2 cellular contexts compared by ENCODE assay signal in the genomic region with DNA sequence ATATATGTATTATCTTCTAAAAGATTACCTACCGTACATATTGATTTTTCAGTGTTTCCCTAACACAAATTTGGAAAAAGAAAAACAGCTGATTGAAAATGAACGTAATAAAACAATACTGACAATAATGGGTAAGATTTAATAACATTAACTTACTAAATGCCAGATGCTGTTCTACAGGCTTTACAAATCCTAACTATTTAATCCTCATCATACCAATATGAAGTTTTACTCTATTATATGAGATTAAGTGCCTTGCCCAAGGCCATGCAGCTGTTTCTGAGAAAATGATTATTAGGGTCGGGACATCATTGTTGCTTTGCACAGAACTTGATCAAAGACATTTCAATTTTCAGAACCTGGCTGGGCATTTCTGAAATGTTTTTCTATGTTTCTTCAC.
TF ChIP-seq lines count a peak whose summit lies in the region.

No MANE protein-coding gene starts in this region.

TF ChIP-seq in GM23338, 12 proteins besides CTCF, POLR2A, EP300 and RAD21 (continued from another document):
- TF ChIP-seq, protein P1, sequence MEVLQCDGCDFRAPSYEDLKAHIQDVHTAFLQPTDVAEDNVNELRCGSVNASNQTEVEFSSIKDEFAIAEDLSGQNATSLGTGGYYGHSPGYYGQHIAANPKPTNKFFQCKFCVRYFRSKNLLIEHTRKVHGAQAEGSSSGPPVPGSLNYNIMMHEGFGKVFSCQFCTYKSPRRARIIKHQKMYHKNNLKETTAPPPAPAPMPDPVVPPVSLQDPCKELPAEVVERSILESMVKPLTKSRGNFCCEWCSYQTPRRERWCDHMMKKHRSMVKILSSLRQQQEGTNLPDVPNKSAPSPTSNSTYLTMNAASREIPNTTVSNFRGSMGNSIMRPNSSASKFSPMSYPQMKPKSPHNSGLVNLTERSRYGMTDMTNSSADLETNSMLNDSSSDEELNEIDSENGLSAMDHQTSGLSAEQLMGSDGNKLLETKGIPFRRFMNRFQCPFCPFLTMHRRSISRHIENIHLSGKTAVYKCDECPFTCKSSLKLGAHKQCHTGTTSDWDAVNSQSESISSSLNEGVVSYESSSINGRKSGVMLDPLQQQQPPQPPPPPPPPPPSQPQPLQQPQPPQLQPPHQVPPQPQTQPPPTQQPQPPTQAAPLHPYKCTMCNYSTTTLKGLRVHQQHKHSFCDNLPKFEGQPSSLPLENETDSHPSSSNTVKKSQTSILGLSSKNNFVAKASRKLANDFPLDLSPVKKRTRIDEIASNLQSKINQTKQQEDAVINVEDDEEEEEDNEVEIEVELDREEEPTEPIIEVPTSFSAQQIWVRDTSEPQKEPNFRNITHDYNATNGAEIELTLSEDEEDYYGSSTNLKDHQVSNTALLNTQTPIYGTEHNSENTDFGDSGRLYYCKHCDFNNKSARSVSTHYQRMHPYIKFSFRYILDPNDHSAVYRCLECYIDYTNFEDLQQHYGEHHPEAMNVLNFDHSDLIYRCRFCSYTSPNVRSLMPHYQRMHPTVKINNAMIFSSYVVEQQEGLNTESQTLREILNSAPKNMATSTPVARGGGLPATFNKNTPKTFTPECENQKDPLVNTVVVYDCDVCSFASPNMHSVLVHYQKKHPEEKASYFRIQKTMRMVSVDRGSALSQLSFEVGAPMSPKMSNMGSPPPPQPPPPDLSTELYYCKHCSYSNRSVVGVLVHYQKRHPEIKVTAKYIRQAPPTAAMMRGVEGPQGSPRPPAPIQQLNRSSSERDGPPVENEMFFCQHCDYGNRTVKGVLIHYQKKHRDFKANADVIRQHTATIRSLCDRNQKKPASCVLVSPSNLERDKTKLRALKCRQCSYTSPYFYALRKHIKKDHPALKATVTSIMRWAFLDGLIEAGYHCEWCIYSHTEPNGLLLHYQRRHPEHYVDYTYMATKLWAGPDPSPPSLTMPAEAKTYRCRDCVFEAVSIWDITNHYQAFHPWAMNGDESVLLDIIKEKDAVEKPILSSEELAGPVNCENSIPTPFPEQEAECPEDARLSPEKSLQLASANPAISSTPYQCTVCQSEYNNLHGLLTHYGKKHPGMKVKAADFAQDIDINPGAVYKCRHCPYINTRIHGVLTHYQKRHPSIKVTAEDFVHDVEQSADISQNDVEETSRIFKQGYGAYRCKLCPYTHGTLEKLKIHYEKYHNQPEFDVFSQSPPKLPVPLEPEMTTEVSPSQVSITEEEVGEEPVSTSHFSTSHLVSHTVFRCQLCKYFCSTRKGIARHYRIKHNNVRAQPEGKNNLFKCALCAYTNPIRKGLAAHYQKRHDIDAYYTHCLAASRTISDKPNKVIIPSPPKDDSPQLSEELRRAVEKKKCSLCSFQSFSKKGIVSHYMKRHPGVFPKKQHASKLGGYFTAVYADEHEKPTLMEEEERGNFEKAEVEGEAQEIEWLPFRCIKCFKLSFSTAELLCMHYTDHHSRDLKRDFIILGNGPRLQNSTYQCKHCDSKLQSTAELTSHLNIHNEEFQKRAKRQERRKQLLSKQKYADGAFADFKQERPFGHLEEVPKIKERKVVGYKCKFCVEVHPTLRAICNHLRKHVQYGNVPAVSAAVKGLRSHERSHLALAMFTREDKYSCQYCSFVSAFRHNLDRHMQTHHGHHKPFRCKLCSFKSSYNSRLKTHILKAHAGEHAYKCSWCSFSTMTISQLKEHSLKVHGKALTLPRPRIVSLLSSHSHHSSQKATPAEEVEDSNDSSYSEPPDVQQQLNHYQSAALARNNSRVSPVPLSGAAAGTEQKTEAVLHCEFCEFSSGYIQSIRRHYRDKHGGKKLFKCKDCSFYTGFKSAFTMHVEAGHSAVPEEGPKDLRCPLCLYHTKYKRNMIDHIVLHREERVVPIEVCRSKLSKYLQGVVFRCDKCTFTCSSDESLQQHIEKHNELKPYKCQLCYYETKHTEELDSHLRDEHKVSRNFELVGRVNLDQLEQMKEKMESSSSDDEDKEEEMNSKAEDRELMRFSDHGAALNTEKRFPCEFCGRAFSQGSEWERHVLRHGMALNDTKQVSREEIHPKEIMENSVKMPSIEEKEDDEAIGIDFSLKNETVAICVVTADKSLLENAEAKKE (CRISPR knock-in tag; IDR thresholded peaks at IDR 0.05) = no peak
- TF ChIP-seq, protein P2, sequence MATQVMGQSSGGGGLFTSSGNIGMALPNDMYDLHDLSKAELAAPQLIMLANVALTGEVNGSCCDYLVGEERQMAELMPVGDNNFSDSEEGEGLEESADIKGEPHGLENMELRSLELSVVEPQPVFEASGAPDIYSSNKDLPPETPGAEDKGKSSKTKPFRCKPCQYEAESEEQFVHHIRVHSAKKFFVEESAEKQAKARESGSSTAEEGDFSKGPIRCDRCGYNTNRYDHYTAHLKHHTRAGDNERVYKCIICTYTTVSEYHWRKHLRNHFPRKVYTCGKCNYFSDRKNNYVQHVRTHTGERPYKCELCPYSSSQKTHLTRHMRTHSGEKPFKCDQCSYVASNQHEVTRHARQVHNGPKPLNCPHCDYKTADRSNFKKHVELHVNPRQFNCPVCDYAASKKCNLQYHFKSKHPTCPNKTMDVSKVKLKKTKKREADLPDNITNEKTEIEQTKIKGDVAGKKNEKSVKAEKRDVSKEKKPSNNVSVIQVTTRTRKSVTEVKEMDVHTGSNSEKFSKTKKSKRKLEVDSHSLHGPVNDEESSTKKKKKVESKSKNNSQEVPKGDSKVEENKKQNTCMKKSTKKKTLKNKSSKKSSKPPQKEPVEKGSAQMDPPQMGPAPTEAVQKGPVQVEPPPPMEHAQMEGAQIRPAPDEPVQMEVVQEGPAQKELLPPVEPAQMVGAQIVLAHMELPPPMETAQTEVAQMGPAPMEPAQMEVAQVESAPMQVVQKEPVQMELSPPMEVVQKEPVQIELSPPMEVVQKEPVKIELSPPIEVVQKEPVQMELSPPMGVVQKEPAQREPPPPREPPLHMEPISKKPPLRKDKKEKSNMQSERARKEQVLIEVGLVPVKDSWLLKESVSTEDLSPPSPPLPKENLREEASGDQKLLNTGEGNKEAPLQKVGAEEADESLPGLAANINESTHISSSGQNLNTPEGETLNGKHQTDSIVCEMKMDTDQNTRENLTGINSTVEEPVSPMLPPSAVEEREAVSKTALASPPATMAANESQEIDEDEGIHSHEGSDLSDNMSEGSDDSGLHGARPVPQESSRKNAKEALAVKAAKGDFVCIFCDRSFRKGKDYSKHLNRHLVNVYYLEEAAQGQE (IDR thresholded peaks at IDR 0.05; ENCODE audit: unreplicated experiment) = no peak
- TF ChIP-seq, protein P3, sequence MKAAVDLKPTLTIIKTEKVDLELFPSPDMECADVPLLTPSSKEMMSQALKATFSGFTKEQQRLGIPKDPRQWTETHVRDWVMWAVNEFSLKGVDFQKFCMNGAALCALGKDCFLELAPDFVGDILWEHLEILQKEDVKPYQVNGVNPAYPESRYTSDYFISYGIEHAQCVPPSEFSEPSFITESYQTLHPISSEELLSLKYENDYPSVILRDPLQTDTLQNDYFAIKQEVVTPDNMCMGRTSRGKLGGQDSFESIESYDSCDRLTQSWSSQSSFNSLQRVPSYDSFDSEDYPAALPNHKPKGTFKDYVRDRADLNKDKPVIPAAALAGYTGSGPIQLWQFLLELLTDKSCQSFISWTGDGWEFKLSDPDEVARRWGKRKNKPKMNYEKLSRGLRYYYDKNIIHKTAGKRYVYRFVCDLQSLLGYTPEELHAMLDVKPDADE (IDR thresholded peaks at IDR 0.05) = no peak
- TF ChIP-seq NANOG (IDR thresholded peaks at IDR 0.05; ENCODE audit: borderline replicate concordance) (no peak), JUNB (IDR thresholded peaks at IDR 0.05; ENCODE audit: unreplicated experiment) (no peak), CREB1 (CRISPR knock-in tag; IDR thresholded peaks at IDR 0.05; ENCODE audit: low read depth) (no peak), STAT1 (IDR thresholded peaks at IDR 0.05; ENCODE audit: unreplicated experiment) (no peak), EZH2 (IDR thresholded peaks at IDR 0.05; ENCODE audit: low read depth, unreplicated experiment) (no peak)

TF ChIP-seq in SK-N-SH treated with all-trans-retinoic acid at 6 μM for 48 hours, 23 proteins besides CTCF, POLR2A, EP300 and RAD21 (continued from another document):
- TF ChIP-seq, protein P4, sequence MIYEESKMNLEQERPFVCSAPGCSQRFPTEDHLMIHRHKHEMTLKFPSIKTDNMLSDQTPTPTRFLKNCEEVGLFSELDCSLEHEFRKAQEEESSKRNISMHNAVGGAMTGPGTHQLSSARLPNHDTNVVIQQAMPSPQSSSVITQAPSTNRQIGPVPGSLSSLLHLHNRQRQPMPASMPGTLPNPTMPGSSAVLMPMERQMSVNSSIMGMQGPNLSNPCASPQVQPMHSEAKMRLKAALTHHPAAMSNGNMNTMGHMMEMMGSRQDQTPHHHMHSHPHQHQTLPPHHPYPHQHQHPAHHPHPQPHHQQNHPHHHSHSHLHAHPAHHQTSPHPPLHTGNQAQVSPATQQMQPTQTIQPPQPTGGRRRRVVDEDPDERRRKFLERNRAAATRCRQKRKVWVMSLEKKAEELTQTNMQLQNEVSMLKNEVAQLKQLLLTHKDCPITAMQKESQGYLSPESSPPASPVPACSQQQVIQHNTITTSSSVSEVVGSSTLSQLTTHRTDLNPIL (CRISPR knock-in tag; IDR thresholded peaks at IDR 0.05; ENCODE audit: low read depth) = no peak
- TF ChIP-seq, protein P5, sequence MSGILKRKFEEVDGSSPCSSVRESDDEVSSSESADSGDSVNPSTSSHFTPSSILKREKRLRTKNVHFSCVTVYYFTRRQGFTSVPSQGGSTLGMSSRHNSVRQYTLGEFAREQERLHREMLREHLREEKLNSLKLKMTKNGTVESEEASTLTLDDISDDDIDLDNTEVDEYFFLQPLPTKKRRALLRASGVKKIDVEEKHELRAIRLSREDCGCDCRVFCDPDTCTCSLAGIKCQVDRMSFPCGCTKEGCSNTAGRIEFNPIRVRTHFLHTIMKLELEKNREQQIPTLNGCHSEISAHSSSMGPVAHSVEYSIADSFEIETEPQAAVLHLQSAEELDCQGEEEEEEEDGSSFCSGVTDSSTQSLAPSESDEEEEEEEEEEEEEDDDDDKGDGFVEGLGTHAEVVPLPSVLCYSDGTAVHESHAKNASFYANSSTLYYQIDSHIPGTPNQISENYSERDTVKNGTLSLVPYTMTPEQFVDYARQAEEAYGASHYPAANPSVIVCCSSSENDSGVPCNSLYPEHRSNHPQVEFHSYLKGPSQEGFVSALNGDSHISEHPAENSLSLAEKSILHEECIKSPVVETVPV (CRISPR knock-in tag; IDR thresholded peaks at IDR 0.05) = peak; percentile 77; the same call in 1 of the 2 replicates
- TF ChIP-seq ZFP30 (CRISPR knock-in tag; IDR thresholded peaks at IDR 0.05) (no peak), RARB (CRISPR knock-in tag; IDR thresholded peaks at IDR 0.05) (no peak), TOX (CRISPR knock-in tag; IDR thresholded peaks at IDR 0.05; ENCODE audit: borderline replicate concordance) (no peak)
TF ChIP-seq in SK-N-SH treated with all-trans-retinoic acid at 6 μM for 48 hours: peak in this region for 5.
